In genomic region chr3:16449369-16449768, GRCh38 we compare ENCODE assay signal across 2 cellular contexts.
TF ChIP-seq lines count a peak whose summit lies in the region.

No MANE protein-coding gene starts in this region.

TF ChIP-seq in SK-N-SH, 30 proteins besides CTCF, POLR2A, EP300 and RAD21 (continued from another document):
- TF ChIP-seq YY1 (IDR thresholded peaks at IDR 0.05; ENCODE audit: low read depth) (no peak), FOXM1 (IDR thresholded peaks at IDR 0.05; ENCODE audit: low read depth) (no peak), USF1 (IDR thresholded peaks at IDR 0.05; ENCODE audit: borderline replicate concordance, low read depth) (no peak), RCOR1 (IDR thresholded peaks at IDR 0.05; ENCODE audit: low read length) (no peak), GATA2 (CRISPR knock-in tag; IDR thresholded peaks at IDR 0.05) (no peak), ELF1 (IDR thresholded peaks at IDR 0.05) (no peak), CHD2 (IDR thresholded peaks at IDR 0.05; ENCODE audit: low read length, partially characterized antibody) (no peak), MAX (IDR thresholded peaks at IDR 0.05; ENCODE audit: low read depth) (no peak), TCF12 (IDR thresholded peaks at IDR 0.05) (no peak), IRF3 (IDR thresholded peaks at IDR 0.05; ENCODE audit: low read depth, low read length) (no peak), USF2 (IDR thresholded peaks at IDR 0.05; ENCODE audit: borderline replicate concordance, low read depth, low read length) (no peak), SIN3A (IDR thresholded peaks at IDR 0.05; ENCODE audit: borderline replicate concordance, low read depth, low read length) (no peak), NRF1 (IDR thresholded peaks at IDR 0.05; ENCODE audit: low read depth, low read length) (no peak)

TF ChIP-seq in SK-N-SH treated with all-trans-retinoic acid at 6 μM for 48 hours, 23 proteins besides CTCF, POLR2A, EP300 and RAD21 (continued from another document):
- TF ChIP-seq TOX (CRISPR knock-in tag; IDR thresholded peaks at IDR 0.05; ENCODE audit: borderline replicate concordance) = no peak
- no peak for TF ChIP-seq CSRNP3 (CRISPR knock-in tag; IDR thresholded peaks at IDR 0.05)
- no peak for TF ChIP-seq ZC3H10 (CRISPR knock-in tag; IDR thresholded peaks at IDR 0.05)
- TF ChIP-seq ZNF8 (CRISPR knock-in tag; IDR thresholded peaks at IDR 0.05) = no peak
- TF ChIP-seq ZNF70 (CRISPR knock-in tag; IDR thresholded peaks at IDR 0.05) = no peak
